Comparison of ENCODE assay signal across 1 cellular context in the genomic region with DNA sequence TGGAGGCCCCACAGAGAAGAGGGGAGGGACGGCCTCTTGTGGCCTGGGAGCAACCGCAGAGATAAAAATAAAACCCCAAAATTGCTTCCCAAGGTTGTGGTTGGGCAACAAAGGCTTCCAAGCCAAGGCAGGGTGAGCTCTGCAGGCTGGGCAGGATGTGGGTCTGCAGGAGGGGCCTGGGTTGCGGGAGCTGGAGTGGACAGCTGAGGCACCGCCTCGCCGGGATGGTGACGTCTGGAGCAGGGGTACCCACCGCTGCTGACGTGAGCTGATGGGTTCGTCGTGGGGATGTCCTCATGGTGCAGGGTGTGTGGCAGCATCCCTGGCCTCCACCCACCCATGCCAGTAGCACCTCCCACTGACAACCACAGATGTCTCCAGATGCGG.
A peak's percentile ranks its signal among the peaks of the same experiment; 100 is the strongest.
TF ChIP-seq lines count a peak whose summit lies in the region.

No MANE protein-coding gene starts in this region.

TF ChIP-seq in K562, 482 proteins besides CTCF, POLR2A, EP300 and RAD21:
- TF ChIP-seq LCOR (CRISPR knock-in tag; IDR thresholded peaks at IDR 0.05), result peak; percentile 67; the same call in 1 of the 2 replicates
- 0 out of 2 replicates have a peak, but pooled peaks have one; percentile 12 for TF ChIP-seq GABPB1 (CRISPR knock-in tag; IDR thresholded peaks at IDR 0.05)
- TF ChIP-seq, protein P1, sequence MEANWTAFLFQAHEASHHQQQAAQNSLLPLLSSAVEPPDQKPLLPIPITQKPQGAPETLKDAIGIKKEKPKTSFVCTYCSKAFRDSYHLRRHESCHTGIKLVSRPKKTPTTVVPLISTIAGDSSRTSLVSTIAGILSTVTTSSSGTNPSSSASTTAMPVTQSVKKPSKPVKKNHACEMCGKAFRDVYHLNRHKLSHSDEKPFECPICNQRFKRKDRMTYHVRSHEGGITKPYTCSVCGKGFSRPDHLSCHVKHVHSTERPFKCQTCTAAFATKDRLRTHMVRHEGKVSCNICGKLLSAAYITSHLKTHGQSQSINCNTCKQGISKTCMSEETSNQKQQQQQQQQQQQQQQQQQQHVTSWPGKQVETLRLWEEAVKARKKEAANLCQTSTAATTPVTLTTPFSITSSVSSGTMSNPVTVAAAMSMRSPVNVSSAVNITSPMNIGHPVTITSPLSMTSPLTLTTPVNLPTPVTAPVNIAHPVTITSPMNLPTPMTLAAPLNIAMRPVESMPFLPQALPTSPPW (CRISPR knock-in tag; IDR thresholded peaks at IDR 0.05), result peak; percentile 1; the same call in 1 of the 2 replicates
- no peak for TF ChIP-seq ZNF695 (CRISPR knock-in tag; IDR thresholded peaks at IDR 0.05)
- 0 out of 2 replicates have a peak, but pooled peaks have one; percentile 23 for TF ChIP-seq ZBTB1 (CRISPR knock-in tag; IDR thresholded peaks at IDR 0.05; ENCODE audit: borderline replicate concordance, low read depth)
- no peak for TF ChIP-seq POLR2AphosphoS2 (IDR thresholded peaks at IDR 0.05; ENCODE audit: low read length)
- TF ChIP-seq SMARCE1 (IDR thresholded peaks at IDR 0.05), result no peak
- TF ChIP-seq, protein P2, sequence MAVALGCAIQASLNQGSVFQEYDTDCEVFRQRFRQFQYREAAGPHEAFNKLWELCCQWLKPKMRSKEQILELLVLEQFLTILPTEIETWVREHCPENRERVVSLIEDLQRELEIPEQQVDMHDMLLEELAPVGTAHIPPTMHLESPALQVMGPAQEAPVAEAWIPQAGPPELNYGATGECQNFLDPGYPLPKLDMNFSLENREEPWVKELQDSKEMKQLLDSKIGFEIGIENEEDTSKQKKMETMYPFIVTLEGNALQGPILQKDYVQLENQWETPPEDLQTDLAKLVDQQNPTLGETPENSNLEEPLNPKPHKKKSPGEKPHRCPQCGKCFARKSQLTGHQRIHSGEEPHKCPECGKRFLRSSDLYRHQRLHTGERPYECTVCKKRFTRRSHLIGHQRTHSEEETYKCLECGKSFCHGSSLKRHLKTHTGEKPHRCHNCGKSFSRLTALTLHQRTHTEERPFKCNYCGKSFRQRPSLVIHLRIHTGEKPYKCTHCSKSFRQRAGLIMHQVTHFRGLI (CRISPR knock-in tag; IDR thresholded peaks at IDR 0.05), result no peak
- TF ChIP-seq RBM14 (IDR thresholded peaks at IDR 0.05; ENCODE audit: borderline replicate concordance, insufficient read depth, low read depth, low read length), result 0 out of 2 replicates have a peak, but pooled peaks have one; percentile 22
